38 cellular contexts compared by ENCODE assay signal in genomic region chr19:50602089-50602422, GRCh38. TPM values are rescaled to one million over a fixed set of nuclear protein-coding genes. Genes with fewer than 3 reads are reported as not detected.
DNase-seq lines count a peak whose midpoint lies in the region; ATAC-seq, FAIRE-seq and TF ChIP-seq lines count a peak whose summit lies in the region.
"Had no signal": no experiment of that assay in that cellular context is flagged by ENCODE, and none has a peak within 500 bp of the region (broad histone marks: within the 10 kb centered on the region; RNA-seq: fewer than 3 reads in every experiment).

No MANE protein-coding gene starts in this region.

- peaks cover 3% of the 10 kb centered on the region for H3K4me1 Mint-ChIP-seq in stimulated activated naive CD8-positive, alpha-beta T cell treated with anti-CD3 and anti-CD28 coated beads, Interleukin-15, Interleukin-2, amounts not matched to agents 100 ng/mL and 50 ng/mL, for 24 hours (ENCODE audit: low read depth)
- H3K4me1 Mint-ChIP-seq: CD14-positive monocyte; CD8-positive, alpha-beta memory T cell had no signal

- no TSS peak for BruUV-seq in K562 (replicated peaks; lab: Mats Ljungman, UMichigan)

- H3K4me2 ChIP-seq in K562 (ENCODE audit: insufficient read depth, low read length): peak overlapping the region; percentile 63
- H3K4me2 ChIP-seq: A549; BLaER1; BLaER1 treated with 17β-estradiol and CSF1 and Interleukin-3, amounts not matched to agents 10 nM and 100 nM had no signal

- no peaks in the 10 kb centered on the region for H4K20me1 ChIP-seq in K562 (replicated peaks; ENCODE audit: control insufficient read depth, insufficient read depth, low read length)
- H4K20me1 ChIP-seq: BLaER1; BLaER1 treated with 17β-estradiol and CSF1 and Interleukin-3, amounts not matched to agents 10 nM and 100 nM had no signal

- intact Hi-C loops in K562 (cut with micrococcal nuclease): loop anchor here (5.0 kb wide), 1 partner anchor 65 kb away; no protein-coding TSS in a partner anchor

- no peaks in the 10 kb centered on the region for H3K79me2 ChIP-seq in K562 (ENCODE audit: control insufficient read depth, insufficient read depth, low read length)

- TF ChIP-seq RAD21 in K562 (CRISPR knock-in tag; conservative IDR thresholded peaks at IDR 0.05 in 1 of 2, IDR thresholded peaks at IDR 0.05 in 1 of 2): no peak

- no peak overlapping the region for H3K4me3 ChIP-seq in K562
- H3K4me3 ChIP-seq: A549; BLaER1; BLaER1 treated with 17β-estradiol and CSF1 and Interleukin-3, amounts not matched to agents 10 nM and 100 nM had no signal

- peaks cover 42% of the 10 kb centered on the region for H3K27me3 Mint-ChIP-seq in stimulated activated naive CD8-positive, alpha-beta T cell treated with anti-CD3 and anti-CD28 coated beads, Interleukin-15, Interleukin-2, amounts not matched to agents 100 ng/mL and 50 ng/mL, for 24 hours

- no peak for ATAC-seq in stimulated activated naive CD8-positive, alpha-beta T cell treated with anti-CD3 and anti-CD28 coated beads, Interleukin-15, Interleukin-2, amounts not matched to agents 100 U/mL and 50 U/mL, for 24 hours
- no peak; the same call in 2 of the 3 replicates for ATAC-seq in K562
- ATAC-seq: A549; CD8-positive, alpha-beta T cell had no signal

- in situ Hi-C loops in K562 (cut with MboI): no loop called here

- H3K9me3 Mint-ChIP-seq in stimulated activated naive CD8-positive, alpha-beta T cell treated with anti-CD3 and anti-CD28 coated beads, Interleukin-15, Interleukin-2, amounts not matched to agents 100 ng/mL and 50 ng/mL, for 24 hours: no peaks in the 10 kb centered on the region
- H3K9me3 Mint-ChIP-seq: CD4-positive, alpha-beta T cell; CD8-positive, alpha-beta T cell had no signal

- peak overlapping the region; percentile 42 for H3K27ac Mint-ChIP-seq in stimulated activated naive CD8-positive, alpha-beta T cell treated with anti-CD3 and anti-CD28 coated beads, Interleukin-15, Interleukin-2, amounts not matched to agents 100 ng/mL and 50 ng/mL, for 24 hours
- H3K27ac Mint-ChIP-seq: B cell; CD14-positive monocyte; CD4-positive, alpha-beta memory T cell; CD4-positive, alpha-beta T cell; CD4-positive, CD25-positive, alpha-beta regulatory T cell; CD8-positive, alpha-beta memory T cell; CD8-positive, alpha-beta T cell had no signal

- no peaks in the 10 kb centered on the region for H3K9me1 ChIP-seq in K562 (ENCODE audit: control insufficient read depth, insufficient read depth, low read length)

- H3K9me3 ChIP-seq in K562 (replicated peaks; ENCODE audit: control insufficient read depth, insufficient read depth, low read depth, low read length): 0 out of 2 replicates have a peak, but pooled peaks cover 3% of the 10 kb centered on the region
- H3K9me3 ChIP-seq: BLaER1 had no signal

- no peak for TF ChIP-seq EP300 in K562 (IDR thresholded peaks at IDR 0.05; ENCODE audit: low read length)

- H3K36me3 ChIP-seq in K562 (ENCODE audit: control insufficient read depth, insufficient read depth, low read length): no peaks in the 10 kb centered on the region
- H3K36me3 ChIP-seq: BE2C; BLaER1; BLaER1 treated with 17β-estradiol and CSF1 and Interleukin-3, amounts not matched to agents 10 nM and 100 nM had no signal

- 3% methylated on average over 5 of the region's 5 CpGs for WGBS in K562 (ENCODE audit: insufficient coverage, low coverage, missing lambda C conversion rate)

- POLR2A ChIA-PET in K562 (lab: Yijun Ruan, JAX): interaction anchor here (0.6 to 0.9 kb wide), 3 partner anchors 15 to 578 kb away, joined by 3 to 4 read pairs (median 4); no protein-coding TSS in a partner anchor

- FAIRE-seq in K562 (lab: Jason Lieb, UNC): no peak
- FAIRE-seq: A204.1, A549, D721Med had no signal

- CTCF ChIA-PET in K562 (lab: Yijun Ruan, JAX; ENCODE audit: low intra/inter-chr PET ratio): no interaction called here

- peak overlapping the region; percentile 77 for H3K27ac ChIP-seq in K562 (ENCODE audit: extremely low read depth, low read depth, low read length)
- H3K27ac ChIP-seq: 22Rv1; A549; BLaER1; BLaER1 treated with 17β-estradiol and CSF1 and Interleukin-3, amounts not matched to agents 10 nM and 100 nM; C4-2B had no signal

- H3K4me3 Mint-ChIP-seq in stimulated activated naive CD8-positive, alpha-beta T cell treated with anti-CD3 and anti-CD28 coated beads, Interleukin-15, Interleukin-2, amounts not matched to agents 100 ng/mL and 50 ng/mL, for 24 hours: no peak overlapping the region
- H3K4me3 Mint-ChIP-seq: B cell; CD14-positive monocyte; CD4-positive, alpha-beta memory T cell; CD4-positive, alpha-beta T cell; CD4-positive, CD25-positive, alpha-beta regulatory T cell; CD8-positive, alpha-beta memory T cell; CD8-positive, alpha-beta T cell had no signal

- TF ChIP-seq CTCF in K562 (IDR thresholded peaks at IDR 0.05 in 2 of 3, conservative IDR thresholded peaks at IDR 0.05 in 1 of 3; ENCODE audit: insufficient read depth in 2 of 3, low read depth in 1 of 3, low read length in 3 of 3): no peak

- no peak for DNase-seq in stimulated activated naive CD8-positive, alpha-beta T cell treated with anti-CD3 and anti-CD28 coated beads, Interleukin-15, Interleukin-2, amounts not matched to agents 100 U/mL and 50 U/mL, for 24 hours
- no peak for DNase-seq in K562 (ENCODE audit: extremely low read depth in 1 of 4, low spot score in 3 of 4)
- no peak for DNase-seq in erythroblast (lab: John Stamatoyannopoulos, UW)
- peak; percentile 12 for DNase-seq in islet precursor cell
- DNase-seq in cerebellum (ENCODE audit: low spot score): no peak
- DNase-seq in inferior parietal cortex (ENCODE audit: extremely low spot score): no peak
- no peak for DNase-seq in stimulated activated CD4-positive, alpha-beta T cell treated with anti-CD3 and anti-CD28 coated beads, Interleukin-4, amount 100 ng/mL, for 24 hours
- DNase-seq: 8988T; ACHN; AML-193; BE2C; C1 segment of cervical spinal cord; Caco-2; Calu3; CD4-positive, alpha-beta memory T cell; CD4-positive, alpha-beta T cell; CD8-positive, alpha-beta memory T cell; CD8-positive, alpha-beta T cell; COR-L47; DMS 273 treated with DMSO at 0.1 percent for 48 hours; DMS153; DMS53; DMS79; DMS79 treated with DMSO at 0.1 percent for 48 hours; DND-41; EL had no signal

- H3K27me3 ChIP-seq in K562 (ENCODE audit: control insufficient read depth in 2 of 2, insufficient read depth in 2 of 2, low read length in 2 of 2): no peaks in the 10 kb centered on the region
- H3K27me3 ChIP-seq: BLaER1; BLaER1 treated with 17β-estradiol and CSF1 and Interleukin-3, amounts not matched to agents 10 nM and 100 nM had no signal

- peak overlapping the region; percentile 45 to 57; a peak in 3 of 4 replicates for H3K9ac ChIP-seq in K562 (ENCODE audit: insufficient read depth in 1 of 2, low read depth in 2 of 2, low read length in 2 of 2)
- H3K9ac ChIP-seq: BLaER1; BLaER1 treated with 17β-estradiol and CSF1 and Interleukin-3, amounts not matched to agents 10 nM and 100 nM had no signal

- TF ChIP-seq POLR2A in K562 (conservative IDR thresholded peaks at IDR 0.05): peak; percentile 70; the same call in 1 of the 2 replicates
- TF ChIP-seq POLR2A in erythroblast (IDR thresholded peaks at IDR 0.05; ENCODE audit: low read length): peak; percentile 64

- H3K36me3 Mint-ChIP-seq in stimulated activated naive CD8-positive, alpha-beta T cell treated with anti-CD3 and anti-CD28 coated beads, Interleukin-15, Interleukin-2, amounts not matched to agents 100 ng/mL and 50 ng/mL, for 24 hours (ENCODE audit: low read depth): no peaks in the 10 kb centered on the region
- H3K36me3 Mint-ChIP-seq: CD4-positive, alpha-beta memory T cell; CD4-positive, CD25-positive, alpha-beta regulatory T cell; CD8-positive, alpha-beta memory T cell; CD8-positive, alpha-beta T cell had no signal

- peaks cover 28 to 39% of the 10 kb centered on the region in 2 experiments for H3K4me1 ChIP-seq in K562 (replicated peaks in 1 of 2; ENCODE audit: control insufficient read depth in 2 of 2, insufficient read depth in 2 of 2, low read length in 2 of 2)
- H3K4me1 ChIP-seq: A549; BE2C; BLaER1; BLaER1 treated with 17β-estradiol and CSF1 and Interleukin-3, amounts not matched to agents 10 nM and 100 nM; Caco-2 had no signal

- peak overlapping the region; percentile 43 for H2AFZ ChIP-seq in K562 (ENCODE audit: low read depth, low read length)

RNA-seq across cellular contexts. Expression of gene LRRC4B, which starts 33.8 kb away (rescaled TPM):
- total RNA-seq in K562 (2011; cell fraction: chromatin; rRNA removed; ENCODE audit: low replicate concordance): 1.8 and 10.9 TPM in 2 replicates
- total RNA-seq in K562 (2011; cell fraction: nucleolus; rRNA removed): 7.1 and 16.3 TPM in 2 replicates
- 5.1 and 6.8 TPM in 2 replicates for total RNA-seq in K562 (2011; cell fraction: nucleoplasm; rRNA removed)
- total RNA-seq in K562 (2014; rRNA removed) (2.9 TPM in 2 replicates), K562 (2014; rRNA removed; fragmentation: Illumina TruSeq; extraction: Trizol) (0.10 and 0.18 TPM in 2 replicates), K562 (2015; rRNA removed; fragmentation: Illumina TruSeq; extraction: Trizol) (1.1 TPM in 2 replicates), K562 (2021) (9.5 and 9.6 TPM in 2 replicates), cerebellum (70.5 TPM)
- polyA plus RNA-seq in K562 (2011; rRNA removed) (3.0 and 4.0 TPM in 2 replicates), K562 (2014; fragmentation: Illumina TruSeq; extraction: Trizol) (0.21 and 2.7 TPM in 2 replicates), K562 (2014; fragmentation: Nextera tagmentation; extraction: Ambion mirVana) (not detected), K562 (2014; rRNA removed) (2.0 and 3.1 TPM in 2 replicates)
- polyA plus RNA-seq in K562 (2011; cell fraction: cytosol; rRNA removed): 3.9 and 17.2 TPM in 2 replicates
- polyA plus RNA-seq in K562 (2011; cell fraction: nucleus; rRNA removed): 2.5 and 6.6 TPM in 2 replicates
- polyA plus RNA-seq in K562 (2012): 4.6 and 8.7 TPM in 2 replicates
- 1.5 and 2.8 TPM in 2 replicates for polyA minus RNA-seq in K562 (2011; rRNA and poly(A)+ RNA removed)
- 15.2 and 16.2 TPM in 2 replicates for polyA minus RNA-seq in K562 (2011; cell fraction: cytosol; rRNA and poly(A)+ RNA removed)
- polyA minus RNA-seq in K562 (2011; cell fraction: nucleus; rRNA and poly(A)+ RNA removed): 1.9 and 2.2 TPM in 2 replicates
- total RNA-seq: B cell; Calu3; CD4-positive, alpha-beta memory T cell; CD4-positive, alpha-beta T cell; CD4-positive, CD25-positive, alpha-beta regulatory T cell; CD8-positive, alpha-beta memory T cell; CD8-positive, alpha-beta T cell had no signal
- polyA plus RNA-seq: AG04450; CD14-positive monocyte; CD4-positive, CD25-positive, alpha-beta regulatory T cell; CD8-positive, alpha-beta memory T cell had no signal

RNA-seq across cellular contexts. Expression of gene SYT3, which starts 37.6 kb away (rescaled TPM):
- 1.5 and 2.4 TPM in 2 replicates for total RNA-seq in K562 (2011; cell fraction: chromatin; rRNA removed; ENCODE audit: low replicate concordance)
- total RNA-seq in K562 (2011; cell fraction: nucleolus; rRNA removed): 1.6 and 2.0 TPM in 2 replicates
- 1.5 and 3.9 TPM in 2 replicates for total RNA-seq in K562 (2011; cell fraction: nucleoplasm; rRNA removed)
- total RNA-seq in K562 (2014; rRNA removed) (1.1 and 1.6 TPM in 2 replicates), K562 (2014; rRNA removed; fragmentation: Illumina TruSeq; extraction: Trizol) (0.36 and 0.51 TPM in 2 replicates), K562 (2015; rRNA removed; fragmentation: Illumina TruSeq; extraction: Trizol) (0.40 and 0.41 TPM in 2 replicates), K562 (2021) (1.7 and 2.0 TPM in 2 replicates), cerebellum (13.0 TPM)
- polyA plus RNA-seq in K562 (2011; rRNA removed) (0.35 and 0.40 TPM in 2 replicates), K562 (2014; fragmentation: Illumina TruSeq; extraction: Trizol) (0.54 and 1.2 TPM in 2 replicates), K562 (2014; fragmentation: Nextera tagmentation; extraction: Ambion mirVana) (not detected), K562 (2014; rRNA removed) (0.38 and 0.85 TPM in 2 replicates)
- polyA plus RNA-seq in K562 (2011; cell fraction: cytosol; rRNA removed): 0.28 and 1.0 TPM in 2 replicates
- 1.5 and 2.9 TPM in 2 replicates for polyA plus RNA-seq in K562 (2011; cell fraction: nucleus; rRNA removed)
- 1.6 and 3.0 TPM in 2 replicates for polyA plus RNA-seq in K562 (2012)
- polyA minus RNA-seq in K562 (2011; rRNA and poly(A)+ RNA removed): 0.12 and 0.84 TPM in 2 replicates
- polyA minus RNA-seq in K562 (2011; cell fraction: cytosol; rRNA and poly(A)+ RNA removed): 0.38 TPM in 1 of 2 replicates, not detected in the other
- polyA minus RNA-seq in K562 (2011; cell fraction: nucleus; rRNA and poly(A)+ RNA removed): 0.44 and 0.67 TPM in 2 replicates
- total RNA-seq: Calu3; CD4-positive, alpha-beta memory T cell; CD4-positive, alpha-beta T cell; CD4-positive, CD25-positive, alpha-beta regulatory T cell had no signal
- polyA plus RNA-seq: CD14-positive monocyte; CD4-positive, CD25-positive, alpha-beta regulatory T cell had no signal

RNA-seq across cellular contexts. Expression of gene C19orf81, which starts 47.2 kb away (rescaled TPM):
- total RNA-seq in K562 (2011; cell fraction: chromatin; rRNA removed; ENCODE audit: low replicate concordance): 3.2 TPM in 1 of 2 replicates, not detected in the other
- 10.5 and 13.3 TPM in 2 replicates for total RNA-seq in K562 (2011; cell fraction: nucleolus; rRNA removed)
- 7.7 and 11.2 TPM in 2 replicates for total RNA-seq in K562 (2011; cell fraction: nucleoplasm; rRNA removed)
- total RNA-seq in K562 (2014; rRNA removed) (42.9 and 52.9 TPM in 2 replicates), K562 (2014; rRNA removed; fragmentation: Illumina TruSeq; extraction: Trizol) (not detected in 2 replicates), K562 (2015; rRNA removed; fragmentation: Illumina TruSeq; extraction: Trizol) (2.9 and 3.0 TPM in 2 replicates), K562 (2021) (33.0 and 40.2 TPM in 2 replicates), cerebellum (2.1 TPM)
- polyA plus RNA-seq in K562 (2011; rRNA removed) (2.5 and 5.1 TPM in 2 replicates), K562 (2014; fragmentation: Illumina TruSeq; extraction: Trizol) (1.1 TPM in 1 of 2 replicates, not detected in the other), K562 (2014; fragmentation: Nextera tagmentation; extraction: Ambion mirVana) (not detected), K562 (2014; rRNA removed) (35.9 and 46.2 TPM in 2 replicates)
- 8.7 and 29.6 TPM in 2 replicates for polyA plus RNA-seq in K562 (2011; cell fraction: cytosol; rRNA removed)
- polyA plus RNA-seq in K562 (2011; cell fraction: nucleus; rRNA removed): 8.3 and 17.5 TPM in 2 replicates
- 26.5 and 30.0 TPM in 2 replicates for polyA plus RNA-seq in K562 (2012)
- not detected in 2 replicates for polyA minus RNA-seq in K562 (2011; rRNA and poly(A)+ RNA removed)
- 3.5 and 5.7 TPM in 2 replicates for polyA minus RNA-seq in K562 (2011; cell fraction: cytosol; rRNA and poly(A)+ RNA removed)
- 6.1 and 7.3 TPM in 2 replicates for polyA minus RNA-seq in K562 (2011; cell fraction: nucleus; rRNA and poly(A)+ RNA removed)
- total RNA-seq: B cell; Calu3; CD4-positive, alpha-beta memory T cell; CD4-positive, alpha-beta T cell; CD4-positive, CD25-positive, alpha-beta regulatory T cell; CD8-positive, alpha-beta memory T cell; CD8-positive, alpha-beta T cell had no signal
- polyA plus RNA-seq: AG04450; CD14-positive monocyte; CD4-positive, alpha-beta memory T cell; CD4-positive, CD25-positive, alpha-beta regulatory T cell; CD8-positive, alpha-beta memory T cell had no signal
